In genomic region chr9:120386390-120387131, GRCh38 we compare ENCODE assay signal across 11 cellular contexts.
DNase-seq lines count a peak whose midpoint lies in the region; ATAC-seq and TF ChIP-seq lines count a peak whose summit lies in the region.
"Had no signal": no experiment of that assay in that cellular context is flagged by ENCODE, and none has a peak within 500 bp of the region (broad histone marks: within the 10 kb centered on the region; RNA-seq: fewer than 3 reads in every experiment).

No MANE protein-coding gene starts in this region.

- 44 to 96% methylated on average over 5 to 9 of the region's 11 CpGs for WGBS in transverse colon (ENCODE audit: low coverage in 1 of 2), 2 donors

- no peak overlapping the region for H3K4me3 Mint-ChIP-seq in brain
- H3K4me3 Mint-ChIP-seq: central memory CD8-positive, alpha-beta T cell had no signal

- H3K4me1 ChIP-seq in mucosa of descending colon (ENCODE audit: low read depth): peaks cover 17% of the 10 kb centered on the region
- peaks cover 0 to 20% (median 10%) of the 10 kb centered on the region in 4 donors for H3K4me1 ChIP-seq in transverse colon

- no peaks in the 10 kb centered on the region for H3K9me3 ChIP-seq in mucosa of descending colon
- H3K9me3 ChIP-seq in transverse colon: no peaks in the 10 kb centered on the region

- H3K4me1 Mint-ChIP-seq in brain: peaks cover 37% of the 10 kb centered on the region
- H3K4me1 Mint-ChIP-seq: central memory CD8-positive, alpha-beta T cell had no signal

- TF ChIP-seq EP300 in transverse colon (IDR thresholded peaks at IDR 0.05; ENCODE audit: low read depth): no peak

- H3K9me3 Mint-ChIP-seq in brain: peaks cover 0 to 2% (median 0%) of the 10 kb centered on the region in 5 experiments
- H3K9me3 Mint-ChIP-seq: central memory CD8-positive, alpha-beta T cell had no signal

- peaks cover 8% of the 10 kb centered on the region for H3K27me3 Mint-ChIP-seq in brain
- H3K27me3 Mint-ChIP-seq: central memory CD8-positive, alpha-beta T cell had no signal

- no peak for TF ChIP-seq CTCF in brain (conservative IDR thresholded peaks at IDR 0.05)
- TF ChIP-seq CTCF in mucosa of descending colon (IDR thresholded peaks at IDR 0.05): no peak
- TF ChIP-seq CTCF in transverse colon (IDR thresholded peaks at IDR 0.05): no peak

- H3K27ac Mint-ChIP-seq in brain: peak overlapping the region in 3 of 5 experiments; percentile 62 to 75 (median 70)

- no peak for TF ChIP-seq POLR2A in transverse colon (IDR thresholded peaks at IDR 0.05)

- peak; percentile 59 for ATAC-seq in mucosa of descending colon
- ATAC-seq in HG03442 (IDR thresholded peaks at IDR 0.05; ENCODE audit: unreplicated experiment): no peak
- no peak for ATAC-seq in HG03521 (IDR thresholded peaks at IDR 0.05; ENCODE audit: unreplicated experiment)

- peaks cover 30% of the 10 kb centered on the region for H3K36me3 Mint-ChIP-seq in brain

- DNase-seq in DMS79 (lab: John Stamatoyannopoulos, UW) (peak; percentile 57), NCI-H2081 treated with DMSO at 0.1 percent for 48 hours (lab: John Stamatoyannopoulos, UW) (peak; percentile 93), mucosa of descending colon (peak in 1 of 3 donors; percentile 14), transverse colon (no peak), kidney tubule cell (ENCODE audit: low spot score) (no peak)
- DNase-seq: Calu3, nucleus accumbens had no signal

- H3K27me3 ChIP-seq in transverse colon: no peaks in the 10 kb centered on the region

- no peak overlapping the region for H3K27ac ChIP-seq in transverse colon

- intact Hi-C loops in mucosa of descending colon (cut with DNase I, micrococcal nuclease) (no loop called here), transverse colon (cut with DNase I; ENCODE audit: low total_unique reads) (no loop called here)

- in situ Hi-C loops in transverse colon (cut with MboI; ENCODE audit: low pct_ligation_motif_present in 1 of 4, low pct_unique_long_range_greater_than_20kb in 1 of 4, low sequenced_read_pairs in 3 of 4): no loop called here

- H3K36me3 ChIP-seq in mucosa of descending colon (ENCODE audit: low read depth): no peaks in the 10 kb centered on the region
- peaks cover 0 to 8% (median 0%) of the 10 kb centered on the region in 4 donors for H3K36me3 ChIP-seq in transverse colon

- no peak overlapping the region for H3K4me3 ChIP-seq in mucosa of descending colon
- H3K4me3 ChIP-seq in transverse colon: no peak overlapping the region

Comparison
In these comparisons a context has a peak if more than half of its experiments do, and no peak if none do; other contexts are left out.
1. DNase-seq: peak in DMS79 (single experiment) and NCI-H2081 treated with DMSO at 0.1 percent for 48 hours (single experiment); none in transverse colon (single experiment) and kidney tubule cell (single experiment).